In genomic region chr4:42656736-42656985, GRCh38 we compare ENCODE assay signal across 1 cellular context.
TF ChIP-seq lines count a peak whose summit lies in the region.

No MANE protein-coding gene starts in this region.

TF ChIP-seq in HepG2, 621 proteins besides CTCF, POLR2A, EP300 and RAD21 (continued from another document):
- no peak for TF ChIP-seq DDIT3 (CRISPR knock-in tag; IDR thresholded peaks at IDR 0.05)
- no peak for TF ChIP-seq CREB1 (IDR thresholded peaks at IDR 0.05)
- TF ChIP-seq CREB1 (CRISPR knock-in tag; IDR thresholded peaks at IDR 0.05): no peak
- no peak for TF ChIP-seq E2F2 (CRISPR knock-in tag; IDR thresholded peaks at IDR 0.05; ENCODE audit: borderline replicate concordance)
- TF ChIP-seq ZNF564 (CRISPR knock-in tag; IDR thresholded peaks at IDR 0.05): 0 out of 2 replicates have a peak, but pooled peaks have one; percentile 46
- no peak for TF ChIP-seq TRIM22 (IDR thresholded peaks at IDR 0.05)
- TF ChIP-seq ZNF558 (CRISPR knock-in tag; IDR thresholded peaks at IDR 0.05; ENCODE audit: borderline replicate concordance): peak; percentile 46; the same call in 1 of the 2 replicates
- 0 out of 2 replicates have a peak, but pooled peaks have one; percentile 23 for TF ChIP-seq NR0B2 (CRISPR knock-in tag; IDR thresholded peaks at IDR 0.05)
- no peak; the same call in 1 of the 2 replicates for TF ChIP-seq SALL1 (CRISPR knock-in tag; IDR thresholded peaks at IDR 0.05)
- no peak for TF ChIP-seq ZBTB7B (CRISPR knock-in tag; IDR thresholded peaks at IDR 0.05)
- TF ChIP-seq ZNF335 (CRISPR knock-in tag; IDR thresholded peaks at IDR 0.05): no peak
- TF ChIP-seq PRDM15 (CRISPR knock-in tag; IDR thresholded peaks at IDR 0.05): no peak
- no peak for TF ChIP-seq ARNTL (CRISPR knock-in tag; IDR thresholded peaks at IDR 0.05)
- no peak for TF ChIP-seq HDAC1 (CRISPR knock-in tag; IDR thresholded peaks at IDR 0.05)
- TF ChIP-seq AHDC1 (CRISPR knock-in tag; IDR thresholded peaks at IDR 0.05; ENCODE audit: borderline replicate concordance): no peak
- TF ChIP-seq ZSCAN21 (CRISPR knock-in tag; IDR thresholded peaks at IDR 0.05; ENCODE audit: borderline replicate concordance): no peak
- TF ChIP-seq ZNF556 (CRISPR knock-in tag; IDR thresholded peaks at IDR 0.05; ENCODE audit: borderline replicate concordance): no peak
- peak; percentile 34; the same call in 1 of the 2 replicates for TF ChIP-seq TBX2 (CRISPR knock-in tag; IDR thresholded peaks at IDR 0.05; ENCODE audit: borderline replicate concordance)
- no peak for TF ChIP-seq ZNF639 (CRISPR knock-in tag; conservative IDR thresholded peaks at IDR 0.05)
- TF ChIP-seq SPEN (CRISPR knock-in tag; IDR thresholded peaks at IDR 0.05; ENCODE audit: low read depth): no peak
- TF ChIP-seq BCLAF1 (IDR thresholded peaks at IDR 0.05): no peak
- no peak for TF ChIP-seq ZNF430 (CRISPR knock-in tag; IDR thresholded peaks at IDR 0.05)
- TF ChIP-seq ZBTB4 (CRISPR knock-in tag; IDR thresholded peaks at IDR 0.05; ENCODE audit: borderline replicate concordance): no peak
- 0 out of 2 replicates have a peak, but pooled peaks have one; percentile 70 for TF ChIP-seq UBTF (CRISPR knock-in tag; IDR thresholded peaks at IDR 0.05)
- no peak for TF ChIP-seq ZFYVE20 (CRISPR knock-in tag; IDR thresholded peaks at IDR 0.05; ENCODE audit: borderline replicate concordance, low read depth)
- no peak for TF ChIP-seq CBX5 (CRISPR knock-in tag; IDR thresholded peaks at IDR 0.05; ENCODE audit: borderline replicate concordance)
- TF ChIP-seq RXRB (CRISPR knock-in tag; IDR thresholded peaks at IDR 0.05; ENCODE audit: borderline replicate concordance): no peak
- no peak for TF ChIP-seq ZNF839 (CRISPR knock-in tag; IDR thresholded peaks at IDR 0.05; ENCODE audit: borderline replicate concordance)
- TF ChIP-seq CCAR2 (optimal IDR thresholded peaks at IDR 0.05; ENCODE audit: low read depth, low read length): no peak
- TF ChIP-seq CBX1 (IDR thresholded peaks at IDR 0.05; ENCODE audit: low read depth): no peak
- no peak for TF ChIP-seq NFYB (CRISPR knock-in tag; IDR thresholded peaks at IDR 0.05)
